In the genomic region with DNA sequence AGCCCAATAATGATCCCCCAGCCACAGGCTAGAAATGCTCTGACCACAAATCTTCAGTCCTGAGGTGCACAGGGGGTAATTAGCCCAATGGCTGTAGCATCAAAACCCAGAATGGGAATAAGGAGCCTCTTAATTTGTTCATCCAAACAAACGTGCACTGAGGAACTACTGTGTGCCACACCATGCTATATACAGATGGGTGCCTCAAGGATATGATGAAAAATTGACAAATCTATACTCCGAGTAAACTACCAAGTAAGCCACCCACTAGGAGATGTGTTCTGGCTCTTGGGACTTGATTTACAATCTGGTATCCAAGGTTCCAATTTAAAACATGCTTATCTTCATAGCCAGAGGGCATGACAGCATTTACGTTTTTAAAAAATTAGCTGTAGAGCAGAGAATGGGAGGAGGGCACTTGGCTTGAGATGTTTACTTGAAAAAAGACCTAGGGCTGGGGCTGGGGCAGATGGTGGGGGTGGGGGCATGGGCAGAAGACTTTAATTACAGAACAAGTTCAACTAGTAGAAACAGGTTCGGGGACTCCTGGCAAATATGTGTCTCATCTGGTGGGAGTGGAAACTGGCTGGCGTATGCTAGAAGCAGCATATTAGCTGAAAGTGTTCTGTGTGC, we compare ENCODE assay signal across 17 cellular contexts. TPM values are rescaled to one million over a fixed set of nuclear protein-coding genes. Genes with fewer than 3 reads are reported as not detected.
DNase-seq lines count a peak whose midpoint lies in the region; ATAC-seq, FAIRE-seq and TF ChIP-seq lines count a peak whose summit lies in the region.
"Had no signal": no experiment of that assay in that cellular context is flagged by ENCODE, and none has a peak within 500 bp of the region (broad histone marks: within the 10 kb centered on the region; RNA-seq: fewer than 3 reads in every experiment).

No MANE protein-coding gene starts in this region.

- H2AFZ ChIP-seq in mammary epithelial cell (ENCODE audit: low read depth, low read length) = peak overlapping the region; percentile 42

- no peaks in the 10 kb centered on the region for H4K20me1 ChIP-seq in mammary epithelial cell (ENCODE audit: insufficient read depth, low read length)

- DNase-seq in NCI-H510A treated with DMSO at 0.1 percent for 48 hours (lab: John Stamatoyannopoulos, UW) = peak; percentile 27
- DNase-seq in NCI-H510A (lab: John Stamatoyannopoulos, UW) = no peak
- DNase-seq in NCI-H1694 (lab: John Stamatoyannopoulos, UW) = peak; percentile 81
- DNase-seq in mammary epithelial cell = no peak
- no peak for DNase-seq in sigmoid colon
- DNase-seq in GM12892 (ENCODE audit: insufficient read length) = no peak
- DNase-seq in heart left ventricle = no peak
- DNase-seq: activated CD4-positive, alpha-beta T cell treated with anti-CD3 and anti-CD28 coated beads for 4 hours; activated T-cell treated with anti-CD3 and anti-CD28 coated beads, Interleukin-2, amount 50 U/mL, for 24 hours; colonic mucosa; hypothalamus; left ventricle myocardium inferior; NCI-H1048; tibial artery had no signal

- CTCF ChIA-PET in mammary epithelial cell (lab: Charles Lee; ENCODE audit: low non-redundant PET) = no interaction called here

- TF ChIP-seq POLR2A in sigmoid colon (IDR thresholded peaks at IDR 0.05) = no peak
- TF ChIP-seq POLR2A in GM12892 (IDR thresholded peaks at IDR 0.05; ENCODE audit: low read depth, low read length) = no peak
- TF ChIP-seq POLR2A in heart left ventricle (IDR thresholded peaks at IDR 0.05) = no peak

- H3K79me2 ChIP-seq in mammary epithelial cell (ENCODE audit: insufficient read depth, low read length) = no peaks in the 10 kb centered on the region

- TF ChIP-seq CTCF in mammary epithelial cell (conservative IDR thresholded peaks at IDR 0.05 in 1 of 2, IDR thresholded peaks at IDR 0.05 in 1 of 2; ENCODE audit: extremely low read depth in 1 of 2, insufficient read depth in 1 of 2, low read depth in 1 of 2, low read length in 2 of 2) (no peak), sigmoid colon (IDR thresholded peaks at IDR 0.05) (no peak), heart left ventricle (IDR thresholded peaks at IDR 0.05) (no peak)

- H3K4me1 ChIP-seq in mammary epithelial cell (ENCODE audit: insufficient read depth, low read length) = peaks cover 34% of the 10 kb centered on the region
- peaks cover 0 to 35% (median 28%) of the 10 kb centered on the region in 4 donors for H3K4me1 ChIP-seq in sigmoid colon
- peaks cover 0 to 25% (median 4%) of the 10 kb centered on the region in 12 donors for H3K4me1 ChIP-seq in heart left ventricle
- H3K4me1 ChIP-seq: colonic mucosa had no signal

- no TSS peak for BruUV-seq in mammary epithelial cell (replicated peaks; lab: Mats Ljungman, UMichigan)

- dilution Hi-C loops in mammary epithelial cell (cut with HindIII; ENCODE audit: low sequenced_read_pairs) = loop anchor here (10.0 kb wide), 1 partner anchor 54 kb away; no protein-coding TSS in a partner anchor

- WGBS in mammary epithelial cell (ENCODE audit: low coverage, missing lambda C conversion rate) = 11% methylated on average over 4 of the region's 5 CpGs
- 72 to 76% methylated on average over 5 of the region's 5 CpGs for WGBS in sigmoid colon, 2 donors
- WGBS in heart left ventricle, 4 donors = 73 to 79% (median 76%) methylated on average over 5 of the region's 5 CpGs

- ATAC-seq in heart left ventricle (no peak), GM18502 (IDR thresholded peaks at IDR 0.05; ENCODE audit: poor library complexity, unreplicated experiment) (no peak)
- ATAC-seq: Right ventricle myocardium inferior had no signal

- peak overlapping the region; percentile 23 for H3K4me2 ChIP-seq in mammary epithelial cell (ENCODE audit: insufficient read depth, low read depth, low read length)

- intact Hi-C loops in mammary epithelial cell (cut with micrococcal nuclease) (no loop called here), sigmoid colon (cut with DNase I) (no loop called here), heart left ventricle (cut with DNase I) (no loop called here)

- TF ChIP-seq EP300 in sigmoid colon (IDR thresholded peaks at IDR 0.05) = no peak

- H3K36me3 ChIP-seq in mammary epithelial cell (ENCODE audit: insufficient read depth, low read length) = no peaks in the 10 kb centered on the region
- no peaks in the 10 kb centered on the region for H3K36me3 ChIP-seq in sigmoid colon
- H3K36me3 ChIP-seq in heart left ventricle = no peaks in the 10 kb centered on the region
- H3K36me3 ChIP-seq: colonic mucosa, left ventricle myocardium inferior, tibial artery had no signal

- FAIRE-seq in GM12892 (lab: Jason Lieb, UNC) = no peak
- FAIRE-seq: A204.1 had no signal

- H3K27ac ChIP-seq in mammary epithelial cell (ENCODE audit: insufficient read depth, low read depth, low read length) (no peak overlapping the region), sigmoid colon (peak overlapping the region in 3 of 4 donors; percentile 3 to 35 (median 5)), heart left ventricle (no peak overlapping the region)
- H3K27ac ChIP-seq: colonic mucosa, left ventricle myocardium inferior, tibial artery had no signal

- in situ Hi-C loops in mammary epithelial cell (cut with MboI; ENCODE audit: low sequenced_read_pairs in 2 of 2) = no loop called here

- no peaks in the 10 kb centered on the region for H3K9me3 ChIP-seq in mammary epithelial cell (replicated peaks; ENCODE audit: insufficient read depth, low read length)
- no peaks in the 10 kb centered on the region for H3K9me3 ChIP-seq in sigmoid colon
- no peaks in the 10 kb centered on the region for H3K9me3 ChIP-seq in heart left ventricle
- H3K9me3 ChIP-seq: colonic mucosa, left ventricle myocardium inferior, tibial artery had no signal

- H3K27me3 ChIP-seq in mammary epithelial cell (ENCODE audit: insufficient read depth, low read length) (no peaks in the 10 kb centered on the region), sigmoid colon (no peaks in the 10 kb centered on the region), heart left ventricle (no peaks in the 10 kb centered on the region)
- H3K27me3 ChIP-seq: colonic mucosa, tibial artery had no signal

- H3K9ac ChIP-seq in mammary epithelial cell (ENCODE audit: insufficient read depth, low read length) = no peak overlapping the region

- H3K4me3 ChIP-seq in mammary epithelial cell (replicated peaks in 1 of 3; ENCODE audit: insufficient read depth in 1 of 3, low read depth in 2 of 3, low read length in 3 of 3) = no peak overlapping the region
- H3K4me3 ChIP-seq in sigmoid colon = no peak overlapping the region
- no peak overlapping the region for H3K4me3 ChIP-seq in heart left ventricle
- H3K4me3 ChIP-seq: colonic mucosa, left ventricle myocardium inferior, tibial artery had no signal

RNA-seq across cellular contexts. Expression of a gene that starts 9.3 kb away (rescaled TPM):
- total RNA-seq in mammary epithelial cell (10 to 100 TPM; 17.5 to 43.7 TPM), sigmoid colon (10 to 100 TPM; 20.3 to 34.2 (median 24.5) TPM), heart left ventricle (10 to 100 TPM; 13.5 to 36.8 (median 18.2) TPM)
- polyA plus RNA-seq in mammary epithelial cell (30.8 TPM), sigmoid colon (10 to 100 TPM in 1 of 3 donors, 1 to 10 TPM in 2; 5.3 to 17.9 (median 7.8) TPM), heart left ventricle (1 to 10 TPM; 6.5 to 9.3 TPM)
- 44.5 TPM for polyA minus RNA-seq in mammary epithelial cell
- polyA plus RNA-seq in GM12892 (2012; ENCODE audit: missing spikeins) = 16.9 TPM

Comparison
In these comparisons a context has a peak if more than half of its experiments do, and no peak if none do; other contexts are left out.
1. DNase-seq: peak in NCI-H510A treated with DMSO at 0.1 percent for 48 hours (single experiment) and NCI-H1694 (single experiment); none in NCI-H510A (single experiment), mammary epithelial cell (single experiment), sigmoid colon (single experiment), GM12892 (single experiment) and heart left ventricle (0 of 5).
2. H3K27ac ChIP-seq: peak in sigmoid colon (3 of 4); none in mammary epithelial cell (single experiment) and heart left ventricle (0 of 12).